In genomic region chrX:71081348-71082148, GRCh38 we compare ENCODE assay signal across 15 cellular contexts. TPM values are rescaled to one million over a fixed set of nuclear protein-coding genes. Genes with fewer than 3 reads are reported as not detected.
DNase-seq lines count a peak whose midpoint lies in the region; ATAC-seq and TF ChIP-seq lines count a peak whose summit lies in the region.
"Had no signal": no experiment of that assay in that cellular context is flagged by ENCODE, and none has a peak within 500 bp of the region (broad histone marks: within the 10 kb centered on the region; RNA-seq: fewer than 3 reads in every experiment).

No MANE protein-coding gene starts in this region.

- BruUV-seq in PC-9 (replicated peaks; lab: Mats Ljungman, UMichigan): no TSS peak

- no peaks in the 10 kb centered on the region for H3K79me2 ChIP-seq in PC-9 (ENCODE audit: low read depth)

- no peak for ATAC-seq in HG02973 (IDR thresholded peaks at IDR 0.05; ENCODE audit: unreplicated experiment)
- ATAC-seq: activated CD8-positive, alpha-beta T cell treated with anti-CD3 and anti-CD28 coated beads, Interleukin-2, amount 10 ng/mL, durations not matched to agents 7 days and 5 days; sciatic nerve; stimulated activated naive B cell treated with anti-CD40 and anti-IgM and Interleukin-4, amounts not matched to agents 10 μg/mL and 1 μg/mL and 100 μg/mL, for 72 hours had no signal

- H3K4me2 ChIP-seq in PC-9: peak overlapping the region; percentile 49

- H3K27me3 ChIP-seq in PC-9 (ENCODE audit: insufficient read depth, low read depth): no peaks in the 10 kb centered on the region
- H3K27me3 ChIP-seq: uterus had no signal

- no peaks in the 10 kb centered on the region for H3K9me3 ChIP-seq in PC-9 (ENCODE audit: insufficient read depth, low read depth)
- H3K9me3 ChIP-seq: uterus had no signal

- no peaks in the 10 kb centered on the region for H3K9me2 ChIP-seq in PC-9 (ENCODE audit: insufficient read depth)

- H3K4me1 ChIP-seq in PC-9 (replicated peaks; ENCODE audit: insufficient read depth): peaks cover 16% of the 10 kb centered on the region
- H3K4me1 ChIP-seq: uterus had no signal

- TF ChIP-seq CTCF in GM13976 (IDR thresholded peaks at IDR 0.05; ENCODE audit: borderline replicate concordance, control extremely low read depth, extremely low read depth, insufficient read depth, missing control alignments) (no peak), PC-9 (conservative IDR thresholded peaks at IDR 0.05) (no peak)

- CTCF ChIA-PET in PC-9 (lab: Charles Lee): no interaction called here

- DNase-seq in GM13976 (ENCODE audit: low spot score): peak; percentile 7
- peak in 1 of 2 experiments; percentile 68 for DNase-seq in PC-9
- peak; percentile 5 for DNase-seq in fibroblast of the conjunctiva (ENCODE audit: low read depth)
- DNase-seq in HPDE6-E6E7 (ENCODE audit: extremely low spot score): no peak
- DNase-seq in superior temporal gyrus (ENCODE audit: extremely low spot score): no peak
- DNase-seq: activated CD8-positive, alpha-beta T cell treated with anti-CD3 and anti-CD28 coated beads, Interleukin-2, amount 10 ng/mL, durations not matched to agents 7 days and 5 days; activated gamma-delta T cell; HFFc6; mesendoderm; stimulated activated naive B cell treated with anti-CD40 and anti-IgM and Interleukin-4, amounts not matched to agents 10 μg/mL and 1 μg/mL and 100 μg/mL, for 72 hours; uterus had no signal

- H4K20me1 ChIP-seq in PC-9 (ENCODE audit: insufficient read depth): no peaks in the 10 kb centered on the region

- no peak overlapping the region for H3K27ac ChIP-seq in PC-9
- H3K27ac ChIP-seq: SK-N-MC, uterus had no signal

- no peak overlapping the region for H3K4me3 ChIP-seq in PC-9
- H3K4me3 ChIP-seq: SK-N-MC, uterus had no signal

- intact Hi-C loops in PC-9 (cut with micrococcal nuclease; ENCODE audit: unreplicated experiment): no loop called here

- no peaks in the 10 kb centered on the region for H3K36me3 ChIP-seq in PC-9 (ENCODE audit: low read depth)
- H3K36me3 ChIP-seq: uterus had no signal

- no peak overlapping the region for H2AFZ ChIP-seq in PC-9

- in situ Hi-C loops in GM13976 (cut with MboI; ENCODE audit: low sequenced_read_pairs, unreplicated experiment): no loop called here

- H3F3A ChIP-seq in PC-9 (ENCODE audit: insufficient read depth, low read depth): peaks cover 11% of the 10 kb centered on the region

- POLR2A ChIA-PET in PC-9 (lab: Charles Lee; ENCODE audit: unreplicated experiment): no interaction called here

RNA-seq across cellular contexts. Expression of gene SNX12, which starts 13.4 kb away (rescaled TPM):
- total RNA-seq in PC-9 (2021): 53.1 and 63.1 TPM in 2 replicates

RNA-seq across cellular contexts. Expression of gene FOXO4, which starts 14.1 kb away (rescaled TPM):
- 22.0 and 29.3 TPM in 2 replicates for total RNA-seq in PC-9 (2021)

RNA-seq across cellular contexts. Expression of gene CXorf65, which starts 25.0 kb away (rescaled TPM):
- total RNA-seq in PC-9 (2021): not detected in 2 replicates
- total RNA-seq: frontal cortex, HFFc6, sciatic nerve had no signal

RNA-seq across cellular contexts. Expression of gene IL2RG, which starts 29.8 kb away (rescaled TPM):
- not detected in 2 replicates for total RNA-seq in PC-9 (2021)
- total RNA-seq: frontal cortex had no signal

RNA-seq across cellular contexts. Expression of gene MED12, which starts 36.8 kb away (rescaled TPM):
- 32.7 and 51.6 TPM in 2 replicates for total RNA-seq in PC-9 (2021)

Comparison
In these comparisons a context has a peak if more than half of its experiments do, and no peak if none do; other contexts are left out.
1. DNase-seq: peak in GM13976 (single experiment) and fibroblast of the conjunctiva (single experiment); none in HPDE6-E6E7 (single experiment) and superior temporal gyrus (single experiment).